Comparison of ENCODE assay signal across 10 cellular contexts in the genomic region with DNA sequence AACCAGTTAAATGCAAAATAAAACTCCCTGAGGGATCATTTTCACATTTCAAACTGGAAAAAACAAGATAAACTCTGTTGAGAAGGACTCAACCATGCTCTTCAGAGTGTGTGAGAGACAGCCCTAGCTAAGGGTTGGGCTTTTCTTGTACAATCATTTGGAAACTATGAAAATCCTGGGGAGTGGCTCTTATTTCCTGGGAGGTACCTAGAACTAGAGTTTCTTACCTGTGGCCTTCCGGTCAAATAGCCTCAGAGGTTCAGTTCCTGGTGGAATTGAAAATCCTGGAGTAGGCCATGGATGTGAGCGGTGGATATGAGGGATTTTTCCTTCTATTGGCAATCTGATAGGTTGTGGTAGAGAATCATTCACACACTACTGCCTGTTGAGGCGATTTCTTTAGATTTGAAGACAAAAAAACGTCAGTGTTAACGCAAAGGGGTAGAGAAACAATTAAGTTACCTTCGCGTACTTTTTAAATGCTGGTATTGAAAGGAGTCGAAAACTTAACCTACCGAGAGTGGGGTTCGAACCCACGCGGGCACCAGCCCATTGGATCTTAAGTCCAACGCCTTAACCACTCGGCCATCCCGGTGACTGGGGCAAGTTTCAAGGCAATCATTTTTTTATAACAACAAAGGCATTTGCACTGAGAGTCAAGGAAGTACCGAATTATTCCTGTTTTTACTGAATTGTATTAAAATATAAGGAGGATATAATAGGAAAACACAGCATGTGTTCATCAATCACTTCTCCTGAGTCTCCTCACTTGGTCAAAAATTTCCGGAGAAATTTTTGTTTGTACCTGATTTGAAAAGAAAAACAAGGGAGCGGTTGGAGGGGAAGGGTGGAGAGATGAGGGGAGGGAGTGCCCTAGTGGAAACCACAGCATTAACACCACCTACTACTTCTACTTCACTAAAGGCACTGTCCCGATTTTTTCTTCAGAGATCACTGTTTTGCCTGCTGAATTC.
A peak's percentile ranks its signal among the peaks of the same experiment; 100 is the strongest.
DNase-seq lines count a peak whose midpoint lies in the region; TF ChIP-seq lines count a peak whose summit lies in the region.
"Had no signal": no experiment of that assay in that cellular context is flagged by ENCODE, and none has a peak within 500 bp of the region (broad histone marks: within the 10 kb centered on the region; RNA-seq: fewer than 3 reads in every experiment).

No MANE protein-coding gene starts in this region.

- TF ChIP-seq CTCF in choroid plexus epithelial cell (conservative IDR thresholded peaks at IDR 0.05; ENCODE audit: low read depth, low read length): peak; percentile 10
- no peak for TF ChIP-seq CTCF in neural crest cell (conservative IDR thresholded peaks at IDR 0.05)

- no peaks in the 10 kb centered on the region for H3K36me3 Mint-ChIP-seq in neural crest cell (ENCODE audit: low read depth)

- peaks cover 10% of the 10 kb centered on the region for H3K4me1 Mint-ChIP-seq in neural crest cell

- no peaks in the 10 kb centered on the region for H3K9me3 Mint-ChIP-seq in neural crest cell

- DNase-seq in SHP77 treated with DMSO at 0.1 percent for 48 hours (lab: John Stamatoyannopoulos, UW): peak; percentile 4
- DNase-seq in SHP77 (lab: John Stamatoyannopoulos, UW): no peak
- peak; percentile 55 for DNase-seq in LoVo (ENCODE audit: low spot score)
- DNase-seq in choroid plexus epithelial cell (ENCODE audit: low read depth): peak; percentile 62
- DNase-seq in neural crest cell (ENCODE audit: low read depth, low spot score): no peak
- DNase-seq in NCI-H128 (lab: John Stamatoyannopoulos, UW; ENCODE audit: unreplicated experiment): no peak
- DNase-seq in inferior parietal cortex (ENCODE audit: extremely low spot score): no peak
- no peak for DNase-seq in SIG-M5 (lab: John Stamatoyannopoulos, UW)
- DNase-seq: activated CD4-positive, CD25-positive, alpha-beta regulatory T cell had no signal

- peaks cover 42% of the 10 kb centered on the region for H3K27me3 Mint-ChIP-seq in neural crest cell (ENCODE audit: low read depth)

- H3K4me3 Mint-ChIP-seq in neural crest cell: peak overlapping the region; percentile 8
- H3K4me3 Mint-ChIP-seq: B cell had no signal

- H3K4me3 ChIP-seq in choroid plexus epithelial cell (ENCODE audit: low read depth, low read length): no peak overlapping the region

- H3K27ac Mint-ChIP-seq in neural crest cell (ENCODE audit: unreplicated experiment): no peak overlapping the region
- H3K27ac Mint-ChIP-seq: B cell had no signal

Comparison
In these comparisons a context has a peak if more than half of its experiments do, and no peak if none do; other contexts are left out.
1. DNase-seq: peak in SHP77 treated with DMSO at 0.1 percent for 48 hours (single experiment), LoVo (single experiment) and choroid plexus epithelial cell (single experiment); none in SHP77 (0 of 2), neural crest cell (single experiment), NCI-H128 (single experiment), inferior parietal cortex (single experiment) and SIG-M5 (single experiment).